19 cellular contexts compared by ENCODE assay signal in the genomic region with DNA sequence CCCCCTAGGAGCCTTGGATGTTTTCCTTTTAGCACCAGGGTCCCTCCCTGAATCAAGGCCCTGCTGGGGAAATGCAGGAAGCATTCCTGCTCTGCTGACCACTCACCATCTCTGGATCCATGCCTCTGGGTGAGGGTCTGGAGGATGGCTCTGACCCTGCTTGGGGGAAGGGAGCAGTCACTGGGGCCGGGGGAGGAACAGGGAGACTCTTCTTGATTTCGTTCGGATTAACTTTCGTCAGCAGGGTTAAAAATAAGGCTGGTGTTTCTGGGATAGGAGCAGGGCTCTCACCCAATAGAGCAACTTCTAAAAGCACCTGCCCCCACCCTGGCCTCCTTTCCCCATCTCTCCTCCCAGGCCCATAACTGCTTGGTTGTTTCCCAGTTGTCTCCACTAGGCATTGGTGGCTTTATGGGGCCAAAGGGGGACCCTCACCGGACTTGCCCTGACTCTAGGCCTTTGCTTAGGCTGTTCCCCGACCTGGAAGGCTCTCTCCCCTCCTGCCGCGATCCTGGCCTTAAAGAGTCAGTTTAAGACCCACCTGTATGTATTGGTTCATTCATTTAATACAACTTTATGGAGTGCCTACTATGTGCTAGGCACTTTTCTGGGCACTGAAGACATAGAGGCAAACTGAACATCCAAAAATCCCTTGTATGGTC.
"Had no signal": no experiment of that assay in that cellular context is flagged by ENCODE, and none has a peak within 500 bp of the region (broad histone marks: within the 10 kb centered on the region; RNA-seq: fewer than 3 reads in every experiment).

No MANE protein-coding gene starts in this region.

- H3K4me3 ChIP-seq: lung, mucosa of descending colon, spleen, stomach, vagina had no signal

- H3K4me1 ChIP-seq: spleen, vagina had no signal

- H3K27me3 ChIP-seq: vagina had no signal

- DNase-seq: activated CD4-positive, alpha-beta T cell treated with anti-CD3 and anti-CD28 coated beads, Interleukin-2, amount 10 ng/mL, durations not matched to agents 24 days and 14 days; activated CD4-positive, CD25-positive, alpha-beta regulatory T cell; activated CD8-positive, alpha-beta memory T cell treated with anti-CD3 and anti-CD28 coated beads, Interleukin-2, amount 50 U/mL, for 4 hours; activated CD8-positive, alpha-beta T cell treated with anti-CD3 and anti-CD28 coated beads, Interleukin-2, amount 10 ng/mL, durations not matched to agents 7 days and 5 days; activated gamma-delta T cell; activated T-cell treated with anti-CD3 and anti-CD28 coated beads, Interleukin-2, amount 50 U/mL, for 72 hours; cortex of kidney; effector CD4-positive, alpha-beta T cell; foreskin melanocyte; left cardiac atrium; mucosa of descending colon; natural killer cell; spleen; stomach had no signal

- ATAC-seq: activated CD8-positive, alpha-beta T cell treated with anti-CD3 and anti-CD28 coated beads, Interleukin-2, amount 10 ng/mL, durations not matched to agents 7 days and 5 days; activated naive CD4-positive, alpha-beta T cell treated with anti-CD3 and anti-CD28 coated beads, Interleukin-2, amount 50 U/mL, for 72 hours; activated T-cell treated with anti-CD3 and anti-CD28 coated beads, Interleukin-2, amount 50 U/mL, for 72 hours; mucosa of descending colon; natural killer cell had no signal

- H3K27ac ChIP-seq: spleen, vagina had no signal

- H3K36me3 Mint-ChIP-seq: activated naive CD4-positive, alpha-beta T cell treated with anti-CD3 and anti-CD28 coated beads, Interleukin-2, amount 50 U/mL, for 72 hours; natural killer cell had no signal

- H3K9me3 ChIP-seq: mucosa of descending colon, spleen, stomach, vagina had no signal

- H3K27ac Mint-ChIP-seq: activated CD4-positive, alpha-beta T cell treated with anti-CD3 and anti-CD28 coated beads, Interleukin-2, amount 10 ng/mL, durations not matched to agents 24 days and 14 days; activated CD8-positive, alpha-beta T cell treated with anti-CD3 and anti-CD28 coated beads, Interleukin-2, amount 10 ng/mL, durations not matched to agents 7 days and 5 days; activated naive CD4-positive, alpha-beta T cell treated with anti-CD3 and anti-CD28 coated beads, Interleukin-2, amount 50 U/mL, for 72 hours; activated T-cell treated with anti-CD3 and anti-CD28 coated beads, Interleukin-2, amount 50 U/mL, for 72 hours; natural killer cell; T-helper 2 cell treated with Interferon-gamma antibody and Interleukin-4, amounts not matched to agents 5 μg/mL and 100 μg/mL, for 36 hours had no signal

- H3K36me3 ChIP-seq: spleen, stomach, vagina had no signal

- H3K4me3 Mint-ChIP-seq: activated CD4-positive, alpha-beta T cell treated with anti-CD3 and anti-CD28 coated beads, Interleukin-2, amount 10 ng/mL, durations not matched to agents 24 days and 14 days; activated CD8-positive, alpha-beta T cell treated with anti-CD3 and anti-CD28 coated beads, Interleukin-2, amount 10 ng/mL, durations not matched to agents 7 days and 5 days; activated T-cell treated with anti-CD3 and anti-CD28 coated beads, Interleukin-2, amount 50 U/mL, for 72 hours; central memory CD8-positive, alpha-beta T cell; natural killer cell; T-helper 2 cell treated with Interferon-gamma antibody and Interleukin-4, amounts not matched to agents 5 μg/mL and 100 μg/mL, for 36 hours had no signal

- H3K9me3 Mint-ChIP-seq: activated CD4-positive, alpha-beta T cell treated with anti-CD3 and anti-CD28 coated beads, Interleukin-2, amount 10 ng/mL, durations not matched to agents 24 days and 14 days; activated naive CD4-positive, alpha-beta T cell treated with anti-CD3 and anti-CD28 coated beads, Interleukin-2, amount 50 U/mL, for 72 hours; activated T-cell treated with anti-CD3 and anti-CD28 coated beads, Interleukin-2, amount 50 U/mL, for 72 hours; central memory CD8-positive, alpha-beta T cell; natural killer cell; T-helper 2 cell treated with Interferon-gamma antibody and Interleukin-4, amounts not matched to agents 5 μg/mL and 100 μg/mL, for 36 hours had no signal

- H3K4me1 Mint-ChIP-seq: activated CD4-positive, alpha-beta T cell treated with anti-CD3 and anti-CD28 coated beads, Interleukin-2, amount 10 ng/mL, durations not matched to agents 24 days and 14 days; central memory CD8-positive, alpha-beta T cell; natural killer cell had no signal
